In genomic region chr11:46700251-46701077, GRCh38 we compare ENCODE assay signal across 8 cellular contexts.
DNase-seq lines count a peak whose midpoint lies in the region; ATAC-seq lines count a peak whose summit lies in the region.

Gene ARHGAP1 (minus strand): TSS chr11:46700619. CDS start chr11:46696107, 4,512 bp downstream.
Gene ZNF408 (plus strand): TSS chr11:46701031. CDS start chr11:46701048, 17 bp downstream.

- ATAC-seq in GM19351 (IDR thresholded peaks at IDR 0.05; ENCODE audit: unreplicated experiment), result peak; percentile 92
- ATAC-seq in HG03521 (IDR thresholded peaks at IDR 0.05; ENCODE audit: unreplicated experiment), result peak; percentile 92

- no peaks in the 10 kb centered on the region for H3K9me3 ChIP-seq in BLaER1 treated with 17β-estradiol and CSF1 and Interleukin-3, amounts not matched to agents 10 nM and 100 nM (replicated peaks in 1 of 11)

- peak within 1 kb of the TSS; percentile 92 to 99 (median 96) for H3K27ac ChIP-seq in BLaER1 treated with 17β-estradiol and CSF1 and Interleukin-3, amounts not matched to agents 10 nM and 100 nM

- H3K4me2 ChIP-seq in BLaER1 treated with 17β-estradiol and CSF1 and Interleukin-3, amounts not matched to agents 10 nM and 100 nM, result peak within 1 kb of the TSS; percentile 83 to 100 (median 97)

- DNase-seq in NCI-H748 (lab: John Stamatoyannopoulos, UW; ENCODE audit: unreplicated experiment), result peak; percentile 99
- peak; percentile 99 for DNase-seq in activated CD4-positive, alpha-beta T cell treated with anti-CD3 and anti-CD28 coated beads, Interleukin-2, amount 50 U/mL, for 1 hour
- DNase-seq in dedifferentiated amniotic fluid mesenchymal stem cell (ENCODE audit: extremely low spot score), result peak; percentile 99
- peak; percentile 100 for DNase-seq in left kidney (ENCODE audit: low read depth, low spot score)
- peak; percentile 99 to 100 for DNase-seq in stimulated activated CD4-positive, alpha-beta T cell treated with anti-CD3 and anti-CD28 coated beads, Interleukin-2, amount 100 ng/mL, for 24 hours

- peak within 1 kb of the TSS; percentile 90 to 99 (median 94) for H3K9ac ChIP-seq in BLaER1 treated with 17β-estradiol and CSF1 and Interleukin-3, amounts not matched to agents 10 nM and 100 nM

- peaks cover 33 to 53% (median 49%) of the 10 kb centered on the region in 10 experiments for H3K4me1 ChIP-seq in BLaER1 treated with 17β-estradiol and CSF1 and Interleukin-3, amounts not matched to agents 10 nM and 100 nM

- peaks cover 45 to 65% (median 57%) of the 10 kb centered on the region in 11 experiments for H3K36me3 ChIP-seq in BLaER1 treated with 17β-estradiol and CSF1 and Interleukin-3, amounts not matched to agents 10 nM and 100 nM

- H3K4me3 ChIP-seq in BLaER1 treated with 17β-estradiol and CSF1 and Interleukin-3, amounts not matched to agents 10 nM and 100 nM, result peak within 1 kb of the TSS; percentile 86 to 100 (median 98)

- no peaks in the 10 kb centered on the region for H3K27me3 ChIP-seq in BLaER1 treated with 17β-estradiol and CSF1 and Interleukin-3, amounts not matched to agents 10 nM and 100 nM

- peaks cover 9 to 55% (median 32%) of the 10 kb centered on the region in 11 experiments; a peak in 18 of 22 replicates for H4K20me1 ChIP-seq in BLaER1 treated with 17β-estradiol and CSF1 and Interleukin-3, amounts not matched to agents 10 nM and 100 nM

Comparison
In these comparisons a context has a peak if more than half of its experiments do, and no peak if none do; other contexts are left out.
1. Peak in every context shown above with its lines: DNase-seq, ATAC-seq, H3K4me3 ChIP-seq and H3K27ac ChIP-seq.